Comparison of ENCODE assay signal across 1 cellular context in genomic region chr10:131885391-131886165, GRCh38.
TF ChIP-seq lines count a peak whose summit lies in the region.

No MANE protein-coding gene starts in this region.

TF ChIP-seq in HepG2, 621 proteins besides CTCF, POLR2A, EP300 and RAD21 (continued from another document and continues in another):
- TF ChIP-seq ARNT (IDR thresholded peaks at IDR 0.05): no peak
- TF ChIP-seq, protein P1, sequence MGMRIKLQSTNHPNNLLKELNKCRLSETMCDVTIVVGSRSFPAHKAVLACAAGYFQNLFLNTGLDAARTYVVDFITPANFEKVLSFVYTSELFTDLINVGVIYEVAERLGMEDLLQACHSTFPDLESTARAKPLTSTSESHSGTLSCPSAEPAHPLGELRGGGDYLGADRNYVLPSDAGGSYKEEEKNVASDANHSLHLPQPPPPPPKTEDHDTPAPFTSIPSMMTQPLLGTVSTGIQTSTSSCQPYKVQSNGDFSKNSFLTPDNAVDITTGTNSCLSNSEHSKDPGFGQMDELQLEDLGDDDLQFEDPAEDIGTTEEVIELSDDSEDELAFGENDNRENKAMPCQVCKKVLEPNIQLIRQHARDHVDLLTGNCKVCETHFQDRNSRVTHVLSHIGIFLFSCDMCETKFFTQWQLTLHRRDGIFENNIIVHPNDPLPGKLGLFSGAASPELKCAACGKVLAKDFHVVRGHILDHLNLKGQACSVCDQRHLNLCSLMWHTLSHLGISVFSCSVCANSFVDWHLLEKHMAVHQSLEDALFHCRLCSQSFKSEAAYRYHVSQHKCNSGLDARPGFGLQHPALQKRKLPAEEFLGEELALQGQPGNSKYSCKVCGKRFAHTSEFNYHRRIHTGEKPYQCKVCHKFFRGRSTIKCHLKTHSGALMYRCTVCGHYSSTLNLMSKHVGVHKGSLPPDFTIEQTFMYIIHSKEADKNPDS (CRISPR knock-in tag; IDR thresholded peaks at IDR 0.05): no peak
- no peak for TF ChIP-seq ZNF724P (CRISPR knock-in tag; IDR thresholded peaks at IDR 0.05; ENCODE audit: borderline replicate concordance)
- no peak for TF ChIP-seq ZNF33B (CRISPR knock-in tag; IDR thresholded peaks at IDR 0.05)
- TF ChIP-seq TP53 (CRISPR knock-in tag; conservative IDR thresholded peaks at IDR 0.05): no peak
- TF ChIP-seq WIZ (CRISPR knock-in tag; IDR thresholded peaks at IDR 0.05): no peak
- no peak for TF ChIP-seq SSRP1 (CRISPR knock-in tag; IDR thresholded peaks at IDR 0.05)
- no peak for TF ChIP-seq NONO (IDR thresholded peaks at IDR 0.05)
- no peak; the same call in 1 of the 2 replicates for TF ChIP-seq NONO (CRISPR knock-in tag; conservative IDR thresholded peaks at IDR 0.05)
- TF ChIP-seq, protein P2, sequence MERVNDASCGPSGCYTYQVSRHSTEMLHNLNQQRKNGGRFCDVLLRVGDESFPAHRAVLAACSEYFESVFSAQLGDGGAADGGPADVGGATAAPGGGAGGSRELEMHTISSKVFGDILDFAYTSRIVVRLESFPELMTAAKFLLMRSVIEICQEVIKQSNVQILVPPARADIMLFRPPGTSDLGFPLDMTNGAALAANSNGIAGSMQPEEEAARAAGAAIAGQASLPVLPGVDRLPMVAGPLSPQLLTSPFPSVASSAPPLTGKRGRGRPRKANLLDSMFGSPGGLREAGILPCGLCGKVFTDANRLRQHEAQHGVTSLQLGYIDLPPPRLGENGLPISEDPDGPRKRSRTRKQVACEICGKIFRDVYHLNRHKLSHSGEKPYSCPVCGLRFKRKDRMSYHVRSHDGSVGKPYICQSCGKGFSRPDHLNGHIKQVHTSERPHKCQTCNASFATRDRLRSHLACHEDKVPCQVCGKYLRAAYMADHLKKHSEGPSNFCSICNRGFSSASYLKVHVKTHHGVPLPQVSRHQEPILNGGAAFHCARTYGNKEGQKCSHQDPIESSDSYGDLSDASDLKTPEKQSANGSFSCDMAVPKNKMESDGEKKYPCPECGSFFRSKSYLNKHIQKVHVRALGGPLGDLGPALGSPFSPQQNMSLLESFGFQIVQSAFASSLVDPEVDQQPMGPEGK (CRISPR knock-in tag; IDR thresholded peaks at IDR 0.05): peak; percentile 58; the same call in 1 of the 2 replicates
- TF ChIP-seq ZNF496 (CRISPR knock-in tag; IDR thresholded peaks at IDR 0.05; ENCODE audit: insufficient replicate concordance): no peak
- no peak for TF ChIP-seq SNAI1 (CRISPR knock-in tag; IDR thresholded peaks at IDR 0.05; ENCODE audit: borderline replicate concordance)
- TF ChIP-seq, protein P3, sequence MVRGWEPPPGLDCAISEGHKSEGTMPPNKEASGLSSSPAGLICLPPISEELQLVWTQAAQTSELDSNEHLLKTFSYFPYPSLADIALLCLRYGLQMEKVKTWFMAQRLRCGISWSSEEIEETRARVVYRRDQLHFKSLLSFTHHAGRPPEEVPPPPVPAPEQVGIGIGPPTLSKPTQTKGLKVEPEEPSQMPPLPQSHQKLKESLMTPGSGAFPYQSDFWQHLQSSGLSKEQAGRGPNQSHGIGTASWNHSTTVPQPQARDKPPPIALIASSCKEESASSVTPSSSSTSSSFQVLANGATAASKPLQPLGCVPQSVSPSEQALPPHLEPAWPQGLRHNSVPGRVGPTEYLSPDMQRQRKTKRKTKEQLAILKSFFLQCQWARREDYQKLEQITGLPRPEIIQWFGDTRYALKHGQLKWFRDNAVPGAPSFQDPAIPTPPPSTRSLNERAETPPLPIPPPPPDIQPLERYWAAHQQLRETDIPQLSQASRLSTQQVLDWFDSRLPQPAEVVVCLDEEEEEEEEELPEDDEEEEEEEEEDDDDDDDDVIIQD (CRISPR knock-in tag; IDR thresholded peaks at IDR 0.05; ENCODE audit: low read depth): no peak
- TF ChIP-seq ZNF83 (CRISPR knock-in tag; IDR thresholded peaks at IDR 0.05; ENCODE audit: borderline replicate concordance): no peak
- peak; percentile 53; the same call in 1 of the 2 replicates for TF ChIP-seq POGZ (CRISPR knock-in tag; IDR thresholded peaks at IDR 0.05)
- TF ChIP-seq RFXANK (CRISPR knock-in tag; IDR thresholded peaks at IDR 0.05): no peak
- TF ChIP-seq NRL (CRISPR knock-in tag; IDR thresholded peaks at IDR 0.05; ENCODE audit: borderline replicate concordance): no peak
- TF ChIP-seq XRCC5 (optimal IDR thresholded peaks at IDR 0.05; ENCODE audit: low read length): peak; percentile 92
- TF ChIP-seq SIN3A (IDR thresholded peaks at IDR 0.05; ENCODE audit: borderline replicate concordance, low read depth, low read length): no peak
- no peak; the same call in 1 of the 2 replicates for TF ChIP-seq MEIS1 (CRISPR knock-in tag; IDR thresholded peaks at IDR 0.05; ENCODE audit: borderline replicate concordance)
- TF ChIP-seq ZNF136 (CRISPR knock-in tag; IDR thresholded peaks at IDR 0.05; ENCODE audit: low read depth): no peak
- TF ChIP-seq ZNF580 (CRISPR knock-in tag; IDR thresholded peaks at IDR 0.05; ENCODE audit: borderline replicate concordance, low read depth): peak; percentile 48; the same call in 1 of the 2 replicates
- TF ChIP-seq, protein P4, sequence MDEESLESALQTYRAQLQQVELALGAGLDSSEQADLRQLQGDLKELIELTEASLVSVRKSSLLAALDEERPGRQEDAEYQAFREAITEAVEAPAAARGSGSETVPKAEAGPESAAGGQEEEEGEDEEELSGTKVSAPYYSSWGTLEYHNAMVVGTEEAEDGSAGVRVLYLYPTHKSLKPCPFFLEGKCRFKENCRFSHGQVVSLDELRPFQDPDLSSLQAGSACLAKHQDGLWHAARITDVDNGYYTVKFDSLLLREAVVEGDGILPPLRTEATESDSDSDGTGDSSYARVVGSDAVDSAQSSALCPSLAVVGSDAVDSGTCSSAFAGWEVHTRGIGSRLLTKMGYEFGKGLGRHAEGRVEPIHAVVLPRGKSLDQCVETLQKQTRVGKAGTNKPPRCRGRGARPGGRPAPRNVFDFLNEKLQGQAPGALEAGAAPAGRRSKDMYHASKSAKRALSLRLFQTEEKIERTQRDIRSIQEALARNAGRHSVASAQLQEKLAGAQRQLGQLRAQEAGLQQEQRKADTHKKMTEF (CRISPR knock-in tag; IDR thresholded peaks at IDR 0.05): peak; percentile 39; the same call in 1 of the 2 replicates
- TF ChIP-seq SMAD9 (CRISPR knock-in tag; IDR thresholded peaks at IDR 0.05): no peak
- no peak for TF ChIP-seq NR2F2 (IDR thresholded peaks at IDR 0.05; ENCODE audit: borderline replicate concordance, low read depth)
- no peak for TF ChIP-seq PTBP1 (IDR thresholded peaks at IDR 0.05; ENCODE audit: low read depth, low read length, poor library complexity, severe bottlenecking)
- no peak for TF ChIP-seq GMEB1 (CRISPR knock-in tag; IDR thresholded peaks at IDR 0.05; ENCODE audit: borderline replicate concordance)
- TF ChIP-seq ZNF296 (CRISPR knock-in tag; conservative IDR thresholded peaks at IDR 0.05): no peak
- TF ChIP-seq TAF1 (CRISPR knock-in tag; IDR thresholded peaks at IDR 0.05): no peak
- no peak for TF ChIP-seq ZFP36L2 (CRISPR knock-in tag; IDR thresholded peaks at IDR 0.05)
- TF ChIP-seq ZNF567 (CRISPR knock-in tag; IDR thresholded peaks at IDR 0.05; ENCODE audit: borderline replicate concordance): no peak
- TF ChIP-seq ZNF451 (CRISPR knock-in tag; IDR thresholded peaks at IDR 0.05): no peak
- no peak for TF ChIP-seq ZNF549 (CRISPR knock-in tag; IDR thresholded peaks at IDR 0.05)
- no peak for TF ChIP-seq DNMT1 (CRISPR knock-in tag; IDR thresholded peaks at IDR 0.05)
- TF ChIP-seq, protein P5, sequence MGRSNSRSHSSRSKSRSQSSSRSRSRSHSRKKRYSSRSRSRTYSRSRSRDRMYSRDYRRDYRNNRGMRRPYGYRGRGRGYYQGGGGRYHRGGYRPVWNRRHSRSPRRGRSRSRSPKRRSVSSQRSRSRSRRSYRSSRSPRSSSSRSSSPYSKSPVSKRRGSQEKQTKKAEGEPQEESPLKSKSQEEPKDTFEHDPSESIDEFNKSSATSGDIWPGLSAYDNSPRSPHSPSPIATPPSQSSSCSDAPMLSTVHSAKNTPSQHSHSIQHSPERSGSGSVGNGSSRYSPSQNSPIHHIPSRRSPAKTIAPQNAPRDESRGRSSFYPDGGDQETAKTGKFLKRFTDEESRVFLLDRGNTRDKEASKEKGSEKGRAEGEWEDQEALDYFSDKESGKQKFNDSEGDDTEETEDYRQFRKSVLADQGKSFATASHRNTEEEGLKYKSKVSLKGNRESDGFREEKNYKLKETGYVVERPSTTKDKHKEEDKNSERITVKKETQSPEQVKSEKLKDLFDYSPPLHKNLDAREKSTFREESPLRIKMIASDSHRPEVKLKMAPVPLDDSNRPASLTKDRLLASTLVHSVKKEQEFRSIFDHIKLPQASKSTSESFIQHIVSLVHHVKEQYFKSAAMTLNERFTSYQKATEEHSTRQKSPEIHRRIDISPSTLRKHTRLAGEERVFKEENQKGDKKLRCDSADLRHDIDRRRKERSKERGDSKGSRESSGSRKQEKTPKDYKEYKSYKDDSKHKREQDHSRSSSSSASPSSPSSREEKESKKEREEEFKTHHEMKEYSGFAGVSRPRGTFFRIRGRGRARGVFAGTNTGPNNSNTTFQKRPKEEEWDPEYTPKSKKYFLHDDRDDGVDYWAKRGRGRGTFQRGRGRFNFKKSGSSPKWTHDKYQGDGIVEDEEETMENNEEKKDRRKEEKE (IDR thresholded peaks at IDR 0.05): no peak
- no peak for TF ChIP-seq ZNF232 (CRISPR knock-in tag; IDR thresholded peaks at IDR 0.05; ENCODE audit: borderline replicate concordance)
- 0 out of 2 replicates have a peak, but pooled peaks have one; percentile 14 for TF ChIP-seq ZMYM4 (CRISPR knock-in tag; IDR thresholded peaks at IDR 0.05)
- TF ChIP-seq ZNF292 (CRISPR knock-in tag; IDR thresholded peaks at IDR 0.05; ENCODE audit: borderline replicate concordance, low read depth): peak; percentile 67; the same call in 1 of the 2 replicates
- no peak for TF ChIP-seq FOSL2 (CRISPR knock-in tag; IDR thresholded peaks at IDR 0.05)
- no peak for TF ChIP-seq DR1 (CRISPR knock-in tag; IDR thresholded peaks at IDR 0.05)
- TF ChIP-seq, protein P6, sequence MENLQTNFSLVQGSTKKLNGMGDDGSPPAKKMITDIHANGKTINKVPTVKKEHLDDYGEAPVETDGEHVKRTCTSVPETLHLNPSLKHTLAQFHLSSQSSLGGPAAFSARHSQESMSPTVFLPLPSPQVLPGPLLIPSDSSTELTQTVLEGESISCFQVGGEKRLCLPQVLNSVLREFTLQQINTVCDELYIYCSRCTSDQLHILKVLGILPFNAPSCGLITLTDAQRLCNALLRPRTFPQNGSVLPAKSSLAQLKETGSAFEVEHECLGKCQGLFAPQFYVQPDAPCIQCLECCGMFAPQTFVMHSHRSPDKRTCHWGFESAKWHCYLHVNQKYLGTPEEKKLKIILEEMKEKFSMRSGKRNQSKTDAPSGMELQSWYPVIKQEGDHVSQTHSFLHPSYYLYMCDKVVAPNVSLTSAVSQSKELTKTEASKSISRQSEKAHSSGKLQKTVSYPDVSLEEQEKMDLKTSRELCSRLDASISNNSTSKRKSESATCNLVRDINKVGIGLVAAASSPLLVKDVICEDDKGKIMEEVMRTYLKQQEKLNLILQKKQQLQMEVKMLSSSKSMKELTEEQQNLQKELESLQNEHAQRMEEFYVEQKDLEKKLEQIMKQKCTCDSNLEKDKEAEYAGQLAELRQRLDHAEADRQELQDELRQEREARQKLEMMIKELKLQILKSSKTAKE (CRISPR knock-in tag; IDR thresholded peaks at IDR 0.05; ENCODE audit: borderline replicate concordance): no peak
- TF ChIP-seq TEAD2 (CRISPR knock-in tag; IDR thresholded peaks at IDR 0.05): no peak
- no peak for TF ChIP-seq AGO2 (optimal IDR thresholded peaks at IDR 0.05; ENCODE audit: low read depth, low read length)
- TF ChIP-seq, protein P7, sequence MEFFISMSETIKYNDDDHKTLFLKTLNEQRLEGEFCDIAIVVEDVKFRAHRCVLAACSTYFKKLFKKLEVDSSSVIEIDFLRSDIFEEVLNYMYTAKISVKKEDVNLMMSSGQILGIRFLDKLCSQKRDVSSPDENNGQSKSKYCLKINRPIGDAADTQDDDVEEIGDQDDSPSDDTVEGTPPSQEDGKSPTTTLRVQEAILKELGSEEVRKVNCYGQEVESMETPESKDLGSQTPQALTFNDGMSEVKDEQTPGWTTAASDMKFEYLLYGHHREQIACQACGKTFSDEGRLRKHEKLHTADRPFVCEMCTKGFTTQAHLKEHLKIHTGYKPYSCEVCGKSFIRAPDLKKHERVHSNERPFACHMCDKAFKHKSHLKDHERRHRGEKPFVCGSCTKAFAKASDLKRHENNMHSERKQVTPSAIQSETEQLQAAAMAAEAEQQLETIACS (CRISPR knock-in tag; IDR thresholded peaks at IDR 0.05): no peak
- 0 out of 2 replicates have a peak, but pooled peaks have one; percentile 14 for TF ChIP-seq KAT8 (CRISPR knock-in tag; IDR thresholded peaks at IDR 0.05)
- no peak for TF ChIP-seq ZNF234 (CRISPR knock-in tag; conservative IDR thresholded peaks at IDR 0.05)
- TF ChIP-seq, protein P8, sequence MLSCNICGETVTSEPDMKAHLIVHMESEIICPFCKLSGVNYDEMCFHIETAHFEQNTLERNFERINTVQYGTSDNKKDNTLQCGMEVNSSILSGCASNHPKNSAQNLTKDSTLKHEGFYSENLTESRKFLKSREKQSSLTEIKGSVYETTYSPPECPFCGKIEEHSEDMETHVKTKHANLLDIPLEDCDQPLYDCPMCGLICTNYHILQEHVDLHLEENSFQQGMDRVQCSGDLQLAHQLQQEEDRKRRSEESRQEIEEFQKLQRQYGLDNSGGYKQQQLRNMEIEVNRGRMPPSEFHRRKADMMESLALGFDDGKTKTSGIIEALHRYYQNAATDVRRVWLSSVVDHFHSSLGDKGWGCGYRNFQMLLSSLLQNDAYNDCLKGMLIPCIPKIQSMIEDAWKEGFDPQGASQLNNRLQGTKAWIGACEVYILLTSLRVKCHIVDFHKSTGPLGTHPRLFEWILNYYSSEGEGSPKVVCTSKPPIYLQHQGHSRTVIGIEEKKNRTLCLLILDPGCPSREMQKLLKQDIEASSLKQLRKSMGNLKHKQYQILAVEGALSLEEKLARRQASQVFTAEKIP (CRISPR knock-in tag; IDR thresholded peaks at IDR 0.05; ENCODE audit: borderline replicate concordance): no peak
- no peak for TF ChIP-seq ZNF629 (CRISPR knock-in tag; conservative IDR thresholded peaks at IDR 0.05)
- TF ChIP-seq ZBTB7A (CRISPR knock-in tag; IDR thresholded peaks at IDR 0.05): no peak
- TF ChIP-seq, protein P9, sequence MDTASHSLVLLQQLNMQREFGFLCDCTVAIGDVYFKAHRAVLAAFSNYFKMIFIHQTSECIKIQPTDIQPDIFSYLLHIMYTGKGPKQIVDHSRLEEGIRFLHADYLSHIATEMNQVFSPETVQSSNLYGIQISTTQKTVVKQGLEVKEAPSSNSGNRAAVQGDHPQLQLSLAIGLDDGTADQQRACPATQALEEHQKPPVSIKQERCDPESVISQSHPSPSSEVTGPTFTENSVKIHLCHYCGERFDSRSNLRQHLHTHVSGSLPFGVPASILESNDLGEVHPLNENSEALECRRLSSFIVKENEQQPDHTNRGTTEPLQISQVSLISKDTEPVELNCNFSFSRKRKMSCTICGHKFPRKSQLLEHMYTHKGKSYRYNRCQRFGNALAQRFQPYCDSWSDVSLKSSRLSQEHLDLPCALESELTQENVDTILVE (CRISPR knock-in tag; IDR thresholded peaks at IDR 0.05): no peak
